In genomic region chr19:39599116-39599515, GRCh38 we compare ENCODE assay signal across 1 cellular context.
TF ChIP-seq lines count a peak whose summit lies in the region.

No MANE protein-coding gene starts in this region.

TF ChIP-seq in A549, 52 proteins besides CTCF, POLR2A, EP300 and RAD21 (continued from another document):
- peak; percentile 98 for TF ChIP-seq REST (IDR thresholded peaks at IDR 0.05)
- TF ChIP-seq HOXB13 (CRISPR knock-in tag; IDR thresholded peaks at IDR 0.05; ENCODE audit: low read depth), result 0 out of 2 replicates have a peak, but pooled peaks have one; percentile 28
- no peak for TF ChIP-seq TP53 (CRISPR knock-in tag; IDR thresholded peaks at IDR 0.05)
- no peak for TF ChIP-seq RCOR1 (IDR thresholded peaks at IDR 0.05; ENCODE audit: low read depth, low read length)
- peak; percentile 97 for TF ChIP-seq EHMT2 (IDR thresholded peaks at IDR 0.05; ENCODE audit: low read depth)
